2 cellular contexts compared by ENCODE assay signal in the genomic region with DNA sequence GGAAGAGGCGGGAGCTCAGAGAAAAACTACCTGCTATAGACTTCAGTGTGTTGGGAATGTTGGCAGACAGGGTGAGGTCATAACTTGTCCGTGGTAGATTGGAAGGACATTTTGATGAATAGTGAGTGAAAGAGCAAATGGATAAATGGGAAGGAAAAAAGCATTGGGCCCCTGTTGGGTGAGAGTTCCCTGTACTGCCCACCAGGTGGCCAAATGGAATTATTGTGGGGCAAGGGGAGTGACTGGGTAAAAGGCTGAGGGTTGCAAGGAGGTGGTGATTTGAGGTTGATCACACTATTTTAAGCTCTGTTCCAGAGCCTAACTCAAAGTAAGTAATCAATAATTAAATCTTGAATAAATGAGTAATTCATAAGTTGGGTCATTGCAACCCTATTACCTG.
TF ChIP-seq lines count a peak whose summit lies in the region.

No MANE protein-coding gene starts in this region.

TF ChIP-seq in IMR-90, 13 proteins besides CTCF, POLR2A, EP300 and RAD21 (continued from another document):
- TF ChIP-seq MAFK (IDR thresholded peaks at IDR 0.05; ENCODE audit: low read depth, low read length) (no peak), CHD1 (IDR thresholded peaks at IDR 0.05; ENCODE audit: low read depth, low read length) (no peak), NFE2L2 (IDR thresholded peaks at IDR 0.05; ENCODE audit: low read depth, low read length) (no peak), SMC3 (IDR thresholded peaks at IDR 0.05; ENCODE audit: low read depth, low read length) (no peak), BHLHE40 (IDR thresholded peaks at IDR 0.05; ENCODE audit: low read depth, low read length) (no peak), FOS (IDR thresholded peaks at IDR 0.05; ENCODE audit: low read depth, low read length) (no peak), MAZ (IDR thresholded peaks at IDR 0.05; ENCODE audit: borderline replicate concordance, low read depth, low read length) (no peak), RCOR1 (IDR thresholded peaks at IDR 0.05; ENCODE audit: insufficient replicate concordance, low read length) (no peak), CEBPB (IDR thresholded peaks at IDR 0.05; ENCODE audit: low read depth, low read length) (no peak), RFX5 (IDR thresholded peaks at IDR 0.05; ENCODE audit: low read depth, low read length) (no peak)
- TF ChIP-seq, protein P1, sequence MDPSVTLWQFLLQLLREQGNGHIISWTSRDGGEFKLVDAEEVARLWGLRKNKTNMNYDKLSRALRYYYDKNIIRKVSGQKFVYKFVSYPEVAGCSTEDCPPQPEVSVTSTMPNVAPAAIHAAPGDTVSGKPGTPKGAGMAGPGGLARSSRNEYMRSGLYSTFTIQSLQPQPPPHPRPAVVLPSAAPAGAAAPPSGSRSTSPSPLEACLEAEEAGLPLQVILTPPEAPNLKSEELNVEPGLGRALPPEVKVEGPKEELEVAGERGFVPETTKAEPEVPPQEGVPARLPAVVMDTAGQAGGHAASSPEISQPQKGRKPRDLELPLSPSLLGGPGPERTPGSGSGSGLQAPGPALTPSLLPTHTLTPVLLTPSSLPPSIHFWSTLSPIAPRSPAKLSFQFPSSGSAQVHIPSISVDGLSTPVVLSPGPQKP (IDR thresholded peaks at IDR 0.05; ENCODE audit: borderline replicate concordance, low read depth, low read length), result no peak
- TF ChIP-seq, protein P2, sequence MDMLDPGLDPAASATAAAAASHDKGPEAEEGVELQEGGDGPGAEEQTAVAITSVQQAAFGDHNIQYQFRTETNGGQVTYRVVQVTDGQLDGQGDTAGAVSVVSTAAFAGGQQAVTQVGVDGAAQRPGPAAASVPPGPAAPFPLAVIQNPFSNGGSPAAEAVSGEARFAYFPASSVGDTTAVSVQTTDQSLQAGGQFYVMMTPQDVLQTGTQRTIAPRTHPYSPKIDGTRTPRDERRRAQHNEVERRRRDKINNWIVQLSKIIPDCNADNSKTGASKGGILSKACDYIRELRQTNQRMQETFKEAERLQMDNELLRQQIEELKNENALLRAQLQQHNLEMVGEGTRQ (IDR thresholded peaks at IDR 0.05; ENCODE audit: low read depth, low read length), result no peak

TF ChIP-seq in K562, 482 proteins besides CTCF, POLR2A, EP300 and RAD21:
- TF ChIP-seq, protein P3, sequence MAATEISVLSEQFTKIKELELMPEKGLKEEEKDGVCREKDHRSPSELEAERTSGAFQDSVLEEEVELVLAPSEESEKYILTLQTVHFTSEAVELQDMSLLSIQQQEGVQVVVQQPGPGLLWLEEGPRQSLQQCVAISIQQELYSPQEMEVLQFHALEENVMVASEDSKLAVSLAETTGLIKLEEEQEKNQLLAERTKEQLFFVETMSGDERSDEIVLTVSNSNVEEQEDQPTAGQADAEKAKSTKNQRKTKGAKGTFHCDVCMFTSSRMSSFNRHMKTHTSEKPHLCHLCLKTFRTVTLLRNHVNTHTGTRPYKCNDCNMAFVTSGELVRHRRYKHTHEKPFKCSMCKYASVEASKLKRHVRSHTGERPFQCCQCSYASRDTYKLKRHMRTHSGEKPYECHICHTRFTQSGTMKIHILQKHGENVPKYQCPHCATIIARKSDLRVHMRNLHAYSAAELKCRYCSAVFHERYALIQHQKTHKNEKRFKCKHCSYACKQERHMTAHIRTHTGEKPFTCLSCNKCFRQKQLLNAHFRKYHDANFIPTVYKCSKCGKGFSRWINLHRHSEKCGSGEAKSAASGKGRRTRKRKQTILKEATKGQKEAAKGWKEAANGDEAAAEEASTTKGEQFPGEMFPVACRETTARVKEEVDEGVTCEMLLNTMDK (IDR thresholded peaks at IDR 0.05; ENCODE audit: borderline replicate concordance, insufficient read depth, low read depth, low read length, poor library complexity, severe bottlenecking), result peak; percentile 51
- TF ChIP-seq SMC3 (conservative IDR thresholded peaks at IDR 0.05; ENCODE audit: insufficient read depth, low read depth, low read length) (0 out of 2 replicates have a peak, but pooled peaks have one; percentile 24), CCNT2 (IDR thresholded peaks at IDR 0.05; ENCODE audit: borderline replicate concordance, extremely low read depth, insufficient read length, low read depth, low read length) (no peak)
